8 cellular contexts compared by ENCODE assay signal in the genomic region with DNA sequence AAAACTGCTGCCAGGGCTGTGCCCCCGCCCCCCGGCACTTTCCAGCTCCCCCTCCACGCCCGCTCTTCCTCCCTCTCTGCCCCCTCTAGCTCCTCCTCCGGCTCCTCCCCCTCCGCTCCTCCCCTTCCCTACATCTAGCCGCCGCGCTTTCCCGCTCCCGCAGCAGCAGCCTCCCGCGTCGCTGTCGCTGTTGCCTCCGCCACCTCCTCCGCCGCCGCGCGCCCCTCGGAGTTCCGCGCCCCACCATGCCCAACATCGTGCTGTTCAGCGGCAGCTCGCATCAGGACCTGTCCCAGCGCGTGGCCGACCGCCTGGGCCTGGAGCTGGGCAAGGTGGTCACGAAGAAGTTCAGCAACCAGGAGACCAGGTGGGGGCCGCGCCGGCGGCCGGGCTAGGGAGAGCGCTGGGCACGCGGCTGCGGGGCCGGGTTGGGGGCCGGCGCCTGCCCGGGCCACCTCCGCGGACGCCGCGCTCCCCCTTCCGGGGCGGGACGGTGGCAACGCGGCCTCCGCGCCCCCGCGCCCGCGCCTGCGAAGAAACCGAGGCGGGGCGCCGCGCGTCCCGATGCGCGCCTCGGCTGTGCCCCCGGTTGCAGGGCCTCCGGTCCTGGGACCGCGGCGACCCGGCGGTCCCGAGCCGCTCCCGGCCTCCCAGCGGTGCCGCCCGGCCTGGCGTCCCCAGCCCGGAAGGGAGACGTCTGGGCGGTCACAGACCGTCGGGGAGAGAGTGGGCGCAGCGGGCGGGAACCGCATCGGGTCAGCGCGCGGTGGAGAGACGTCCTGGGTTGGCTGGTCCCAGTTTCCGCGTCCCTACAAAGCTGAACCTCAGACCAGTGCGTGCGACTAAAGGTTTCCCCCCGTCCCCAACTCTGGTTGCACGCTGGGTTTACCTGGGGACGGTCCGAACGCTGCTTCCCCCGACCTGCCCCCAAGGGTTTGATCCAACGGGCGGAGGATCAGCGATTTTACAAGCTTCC. TPM values are rescaled to one million over a fixed set of nuclear protein-coding genes. Genes with fewer than 3 reads are reported as not detected.
DNase-seq lines count a peak whose midpoint lies in the region; ATAC-seq and TF ChIP-seq lines count a peak whose summit lies in the region.

TSS of gene PRPS2 (plus strand) at position 160 of the 976 bp plus-strand sequence. CDS start at position 246, 86 bp downstream.

- peak; percentile 81 for ATAC-seq in HG03103 (IDR thresholded peaks at IDR 0.05; ENCODE audit: low read depth, unreplicated experiment)
- peak; percentile 94 for ATAC-seq in mucosa of descending colon

- no peaks in the 10 kb centered on the region for H3K4me1 ChIP-seq in mucosa of descending colon (ENCODE audit: low read depth)

- no peaks in the 10 kb centered on the region for H3K36me3 ChIP-seq in mucosa of descending colon (ENCODE audit: low read depth)

- no peak for TF ChIP-seq CTCF in mucosa of descending colon (IDR thresholded peaks at IDR 0.05)

- peak within 1 kb of the TSS; percentile 38 for H3K4me3 ChIP-seq in mucosa of descending colon

- intact Hi-C loops in mucosa of descending colon (cut with DNase I, micrococcal nuclease): no loop called here

- no peaks in the 10 kb centered on the region for H3K9me3 ChIP-seq in mucosa of descending colon

- DNase-seq in SIG-M5 treated with dmso at 0.1 percent for 504 hours (lab: John Stamatoyannopoulos, UW; ENCODE audit: unreplicated experiment) (peak; percentile 54), SIG-M5 (lab: John Stamatoyannopoulos, UW) (no peak), NCI-H748 treated with DMSO at 0.1 percent for 48 hours (lab: John Stamatoyannopoulos, UW) (peak; percentile 35), mucosa of descending colon (peak; percentile 82)
- peak; percentile 38 to 42 for DNase-seq in activated CD8-positive, alpha-beta memory T cell treated with anti-CD3 and anti-CD28 coated beads for 4 hours (ENCODE audit: low read depth in 2 of 2)
- peak; percentile 24 to 32 for DNase-seq in stimulated activated CD8-positive, alpha-beta memory T cell treated with anti-CD3 and anti-CD28 coated beads, Interleukin-4, amount 100 ng/mL, for 1 hour (ENCODE audit: low read depth in 2 of 2, low spot score in 1 of 2)

- in situ Hi-C loops in endometrial microvascular endothelial cells (cut with HindIII; ENCODE audit: inconsistent ontology term, low pct_unique_long_range_greater_than_20kb, low sequenced_read_pairs): no loop called here

RNA-seq across cellular contexts. Expression of gene PRPS2, which starts in this region (rescaled TPM):
- 35.0 TPM for total RNA-seq in endometrial microvascular endothelial cells (ENCODE audit: inconsistent ontology term)
- total RNA-seq in mucosa of descending colon: 10 to 100 TPM; 37.0 to 68.5 (median 56.4) TPM
